In genomic region chr19:35557539-35558399, GRCh38 we compare ENCODE assay signal across 8 cellular contexts. TPM values are rescaled to one million over a fixed set of nuclear protein-coding genes. Genes with fewer than 3 reads are reported as not detected.
DNase-seq lines count a peak whose midpoint lies in the region; ATAC-seq and TF ChIP-seq lines count a peak whose summit lies in the region.

No MANE protein-coding gene starts in this region.

- no peaks in the 10 kb centered on the region for H3K36me3 Mint-ChIP-seq in mesothelial cell of epicardium
- H3K36me3 Mint-ChIP-seq in stimulated activated naive B cell treated with anti-CD40 and anti-IgM and Interleukin-4, amounts not matched to agents 10 μg/mL and 1 μg/mL and 100 μg/mL, for 72 hours: peaks cover 0 to 4% of the 10 kb centered on the region in 2 donors

- peaks cover 4% of the 10 kb centered on the region for H3K4me1 Mint-ChIP-seq in mesothelial cell of epicardium
- H3K4me1 Mint-ChIP-seq in stimulated activated naive B cell treated with anti-CD40 and anti-IgM and Interleukin-4, amounts not matched to agents 10 μg/mL and 1 μg/mL and 100 μg/mL, for 72 hours: peaks cover 17 to 28% of the 10 kb centered on the region in 2 donors

- H3K4me3 Mint-ChIP-seq in mesothelial cell of epicardium: peak overlapping the region; percentile 75
- peak overlapping the region; percentile 75 to 82 for H3K4me3 Mint-ChIP-seq in stimulated activated naive B cell treated with anti-CD40 and anti-IgM and Interleukin-4, amounts not matched to agents 10 μg/mL and 1 μg/mL and 100 μg/mL, for 72 hours

- peaks cover 83% of the 10 kb centered on the region for H3K27me3 Mint-ChIP-seq in mesothelial cell of epicardium (ENCODE audit: low read depth)
- peaks cover 51 to 63% of the 10 kb centered on the region in 2 donors for H3K27me3 Mint-ChIP-seq in stimulated activated naive B cell treated with anti-CD40 and anti-IgM and Interleukin-4, amounts not matched to agents 10 μg/mL and 1 μg/mL and 100 μg/mL, for 72 hours

- H3K27ac Mint-ChIP-seq in mesothelial cell of epicardium: no peak overlapping the region
- H3K27ac Mint-ChIP-seq in stimulated activated naive B cell treated with anti-CD40 and anti-IgM and Interleukin-4, amounts not matched to agents 10 μg/mL and 1 μg/mL and 100 μg/mL, for 72 hours: no peak overlapping the region

- peak overlapping the region; percentile 45 for H3K4me3 ChIP-seq in AG10803 (ENCODE audit: low read length)

- peak; percentile 12 for DNase-seq in AG10803 (ENCODE audit: low read depth)
- peak; percentile 86 for DNase-seq in HuH-7 (ENCODE audit: low spot score)
- peak; percentile 74 for DNase-seq in activated CD4-positive, alpha-beta T cell treated with anti-CD3 and anti-CD28 coated beads for 48 hours
- DNase-seq in effector CD4-positive, alpha-beta T cell: peak; percentile 31
- DNase-seq in mesothelial cell of epicardium (ENCODE audit: low spot score in 2 of 2, unreplicated experiment in 2 of 2): peak; percentile 70 to 82
- DNase-seq in stimulated activated naive B cell treated with anti-CD40 and anti-IgM and Interleukin-4, amounts not matched to agents 10 μg/mL and 1 μg/mL and 100 μg/mL, for 72 hours: peak; percentile 30

- no peak for TF ChIP-seq CTCF in AG10803 (conservative IDR thresholded peaks at IDR 0.05; ENCODE audit: low read length)
- no peak for TF ChIP-seq CTCF in mesothelial cell of epicardium (IDR thresholded peaks at IDR 0.05; ENCODE audit: unreplicated experiment)

- peak; percentile 22 to 53 for ATAC-seq in stimulated activated naive B cell treated with anti-CD40 and anti-IgM and Interleukin-4, amounts not matched to agents 10 μg/mL and 1 μg/mL and 100 μg/mL, for 72 hours (replicated peaks)
- ATAC-seq in GM19324 (IDR thresholded peaks at IDR 0.05; ENCODE audit: low FRiP score, unreplicated experiment): no peak
- no peak for ATAC-seq in GM18520 (IDR thresholded peaks at IDR 0.05; ENCODE audit: unreplicated experiment)

- no peaks in the 10 kb centered on the region for H3K9me3 Mint-ChIP-seq in mesothelial cell of epicardium
- peaks cover 0 to 3% of the 10 kb centered on the region in 2 donors for H3K9me3 Mint-ChIP-seq in stimulated activated naive B cell treated with anti-CD40 and anti-IgM and Interleukin-4, amounts not matched to agents 10 μg/mL and 1 μg/mL and 100 μg/mL, for 72 hours

RNA-seq across cellular contexts. Expression of gene ATP4A, which starts 5.7 kb away (rescaled TPM):
- 0.11 to 0.22 TPM (median 0.16 TPM) in 3 replicates for total RNA-seq in mesothelial cell of epicardium

RNA-seq across cellular contexts. Expression of gene TMEM147, which starts 12.3 kb away (rescaled TPM):
- 82.2 to 82.7 TPM (median 82.3 TPM) in 3 replicates for total RNA-seq in mesothelial cell of epicardium

RNA-seq across cellular contexts. Expression of gene GAPDHS, which starts 24.5 kb away (rescaled TPM):
- total RNA-seq in mesothelial cell of epicardium: not detected in 3 replicates

RNA-seq across cellular contexts. Expression of gene PMIS2, which starts 28.2 kb away (rescaled TPM):
- total RNA-seq in mesothelial cell of epicardium: not detected in 3 replicates

RNA-seq across cellular contexts. Expression of gene SBSN, which starts 29.7 kb away (rescaled TPM):
- total RNA-seq in mesothelial cell of epicardium: 0.32 to 0.49 TPM (median 0.47 TPM) in 3 replicates

Comparison
In these comparisons a context has a peak if more than half of its experiments do, and no peak if none do; other contexts are left out.
1. DNase-seq: peak in every context shown above with its lines; median percentile 86 in HuH-7; 76 in mesothelial cell of epicardium; 74 in activated CD4-positive, alpha-beta T cell treated with anti-CD3 and anti-CD28 coated beads for 48 hours; 31 in effector CD4-positive, alpha-beta T cell; 30 in stimulated activated naive B cell treated with anti-CD40 and anti-IgM and Interleukin-4, amounts not matched to agents 10 μg/mL and 1 μg/mL and 100 μg/mL, for 72 hours; 12 in AG10803.
2. ATAC-seq: peak in stimulated activated naive B cell treated with anti-CD40 and anti-IgM and Interleukin-4, amounts not matched to agents 10 μg/mL and 1 μg/mL and 100 μg/mL, for 72 hours (2 of 2); none in GM19324 (single experiment) and GM18520 (single experiment).